Comparison of ENCODE assay signal across 3 cellular contexts in genomic region chr7:22528537-22528936, GRCh38. TPM values are rescaled to one million over a fixed set of nuclear protein-coding genes. Genes with fewer than 3 reads are reported as not detected.
"Had no signal": no experiment of that assay in that cellular context is flagged by ENCODE, and none has a peak within 500 bp of the region (broad histone marks: within the 10 kb centered on the region; RNA-seq: fewer than 3 reads in every experiment).

No MANE protein-coding gene starts in this region.

RNA-seq across cellular contexts. Expression of gene STEAP1B, which starts 28.5 kb away (rescaled TPM):
- total RNA-seq: Peyer's patch, Right ventricle myocardium inferior, SJCRH30 had no signal
